In the genomic region with DNA sequence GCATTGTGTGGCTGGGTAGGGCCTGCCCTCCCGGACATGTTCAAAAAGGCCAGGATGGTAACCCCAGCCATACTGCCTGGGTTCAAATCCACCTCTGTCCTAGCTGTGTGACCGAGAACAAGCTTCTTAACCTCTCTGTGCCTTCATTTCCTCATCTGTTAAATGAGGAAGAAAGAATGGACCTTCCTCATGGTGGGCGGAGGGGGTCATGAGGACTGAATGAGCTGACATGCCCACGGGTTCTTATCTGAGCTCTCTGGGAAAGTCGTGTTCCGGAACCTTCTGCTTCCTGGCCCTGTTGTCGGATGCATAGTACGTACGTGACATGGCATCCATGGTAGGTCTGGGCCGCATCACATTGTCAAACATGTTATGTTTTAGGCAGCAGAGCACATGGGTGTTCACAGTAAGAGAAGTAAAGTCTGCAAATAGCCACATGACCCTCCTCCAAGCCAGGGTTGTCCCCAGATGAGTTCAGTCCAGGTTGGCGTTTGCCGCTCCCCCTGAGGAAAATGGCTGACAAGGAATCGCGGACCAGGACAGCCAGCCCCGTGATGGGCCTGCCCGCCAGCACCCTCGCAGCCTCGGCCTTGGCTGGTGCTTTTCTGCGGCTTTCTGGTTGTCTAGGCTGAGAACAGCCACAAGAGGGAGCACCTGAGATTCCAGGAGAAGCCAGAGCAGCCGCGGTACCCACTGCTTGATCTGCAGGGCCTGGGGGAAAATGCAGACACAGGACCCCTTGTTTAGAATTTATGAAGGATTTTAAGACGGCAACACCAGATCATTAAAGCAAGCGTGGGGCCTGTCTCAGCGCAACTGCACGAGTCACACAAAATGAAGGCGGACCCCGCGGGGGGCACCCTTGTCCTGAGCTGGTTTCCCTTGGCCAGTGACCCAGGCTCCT, we compare ENCODE assay signal across 8 cellular contexts. TPM values are rescaled to one million over a fixed set of nuclear protein-coding genes. Genes with fewer than 3 reads are reported as not detected.
DNase-seq lines count a peak whose midpoint lies in the region; ATAC-seq and TF ChIP-seq lines count a peak whose summit lies in the region.

No MANE protein-coding gene starts in this region.

- in situ Hi-C loops in ACHN (cut with HindIII; ENCODE audit: low pct_ligation_motif_present, low pct_unique_long_range_greater_than_20kb, low sequenced_read_pairs) = no loop called here

- peak; percentile 85 for TF ChIP-seq CTCF in GM20000 (IDR thresholded peaks at IDR 0.05; ENCODE audit: extremely low read depth, missing control alignments)

- no peak for ATAC-seq in HG02571 (IDR thresholded peaks at IDR 0.05; ENCODE audit: unreplicated experiment)

- DNase-seq in ACHN (peak; percentile 80), GM20000 (ENCODE audit: low spot score) (peak; percentile 95), NCI-H460 (ENCODE audit: extremely low read depth, low read depth) (peak; percentile 76), cerebellar nuclear complex (lab: John Stamatoyannopoulos, UW) (peak; percentile 54 to 88), kidney tubule cell (ENCODE audit: low spot score) (peak; percentile 78)
- peak; percentile 62 to 71 for DNase-seq in activated CD4-positive, alpha-beta T cell treated with anti-CD3 and anti-CD28 coated beads for 24 hours (ENCODE audit: low read depth in 2 of 2)
- peak; percentile 80 for DNase-seq in stimulated activated CD4-positive, alpha-beta T cell treated with anti-CD3 and anti-CD28 coated beads, Interleukin-1b, Interleukin-23, amount 100 ng/mL, for 48 hours

RNA-seq across cellular contexts. Expression of a gene that starts 2.4 kb away (rescaled TPM):
- not detected in 2 replicates for total RNA-seq in NCI-H460 (2014; rRNA removed; shearing (Covaris generic))
- polyA plus RNA-seq in NCI-H460 (2014; cell fraction: nucleus; rRNA removed) = not detected in 2 replicates

RNA-seq across cellular contexts. Expression of a gene that starts 20.6 kb away (rescaled TPM):
- total RNA-seq in NCI-H460 (2014; rRNA removed; shearing (Covaris generic)) = not detected in 2 replicates
- polyA plus RNA-seq in NCI-H460 (2014; cell fraction: nucleus; rRNA removed) = not detected in 2 replicates

RNA-seq across cellular contexts. Expression of a gene that starts 29.2 kb away (rescaled TPM):
- total RNA-seq in NCI-H460 (2014; rRNA removed; shearing (Covaris generic)) = 3.3 and 4.3 TPM in 2 replicates
- polyA plus RNA-seq in NCI-H460 (2014; cell fraction: nucleus; rRNA removed) = 1.7 and 3.2 TPM in 2 replicates

RNA-seq across cellular contexts. Expression of a gene that starts 38.0 kb away (rescaled TPM):
- total RNA-seq in NCI-H460 (2014; rRNA removed; shearing (Covaris generic)) = 3.0 and 3.5 TPM in 2 replicates
- polyA plus RNA-seq in NCI-H460 (2014; cell fraction: nucleus; rRNA removed) = 2.1 and 2.6 TPM in 2 replicates

RNA-seq across cellular contexts. Expression of a gene that starts 44.4 kb away (rescaled TPM):
- 0.32 and 0.43 TPM in 2 replicates for total RNA-seq in NCI-H460 (2014; rRNA removed; shearing (Covaris generic))
- polyA plus RNA-seq in NCI-H460 (2014; cell fraction: nucleus; rRNA removed) = 0.67 and 1.7 TPM in 2 replicates
